In genomic region chr1:151596166-151596933, GRCh38 we compare ENCODE assay signal across 15 cellular contexts. TPM values are rescaled to one million over a fixed set of nuclear protein-coding genes. Genes with fewer than 3 reads are reported as not detected.
DNase-seq lines count a peak whose midpoint lies in the region; ATAC-seq, FAIRE-seq and TF ChIP-seq lines count a peak whose summit lies in the region.
"Had no signal": no experiment of that assay in that cellular context is flagged by ENCODE, and none has a peak within 500 bp of the region (broad histone marks: within the 10 kb centered on the region; RNA-seq: fewer than 3 reads in every experiment).

No MANE protein-coding gene starts in this region.

- H3K4me2 ChIP-seq in A549 (peak overlapping the region; percentile 60), astrocyte (ENCODE audit: low read length) (no peak overlapping the region)

- no peaks in the 10 kb centered on the region for H4K20me1 ChIP-seq in astrocyte (ENCODE audit: insufficient read depth, low read length)

- H3K27ac ChIP-seq in A549 (peak overlapping the region; percentile 70 to 73), astrocyte (ENCODE audit: low read depth, low read length) (no peak overlapping the region), kidney (ENCODE audit: low read depth in 2 of 2, low read length in 2 of 2) (peak overlapping the region; percentile 20 to 48)
- H3K27ac ChIP-seq: lower lobe of right lung had no signal

- POLR2A ChIA-PET in A549 (lab: Yijun Ruan, JAX), result interaction anchor here (0.9 to 1.0 kb wide), 2 partner anchors 16 to 85 kb away, joined by 3 to 4 read pairs; no protein-coding TSS in a partner anchor

- DNase-seq in A549 (ENCODE audit: low read depth in 1 of 2, low spot score in 1 of 2) (peak; percentile 49 to 88), LNCaP clone FGC (ENCODE audit: low read depth) (peak; percentile 78), astrocyte (ENCODE audit: low read depth) (peak; percentile 65), kidney (peak; percentile 77), T-helper 2 cell (no peak), NCI-H1048 (lab: John Stamatoyannopoulos, UW) (no peak), GM19238 (ENCODE audit: insufficient read length, low spot score) (no peak)
- DNase-seq: activated CD8-positive, alpha-beta memory T cell treated with anti-CD3 and anti-CD28 coated beads, Interleukin-2, amount 50 U/mL, for 4 hours; activated naive CD8-positive, alpha-beta T cell treated with anti-CD3 and anti-CD28 coated beads, Interleukin-2, amount 50 U/mL, for 24 hours; glutamatergic neuron; Kasumi-1; lower lobe of right lung; NCI-H2227 treated with DMSO at 0.1 percent for 48 hours had no signal

- intact Hi-C loops in kidney (cut with DNase I), result no loop called here

- peaks cover 6% of the 10 kb centered on the region; the same call in 1 of the 3 replicates for H3K9me3 ChIP-seq in A549
- no peaks in the 10 kb centered on the region for H3K9me3 ChIP-seq in astrocyte (ENCODE audit: insufficient read depth, low read depth, low read length)
- H3K9me3 ChIP-seq in kidney (ENCODE audit: control insufficient read depth in 1 of 2, low read length in 2 of 2), result no peaks in the 10 kb centered on the region
- H3K9me3 ChIP-seq: lower lobe of right lung had no signal

- TF ChIP-seq CTCF in A549 (IDR thresholded peaks at IDR 0.05) (no peak), LNCaP clone FGC (IDR thresholded peaks at IDR 0.05; ENCODE audit: control insufficient read depth, extremely low read depth, insufficient read depth) (no peak), astrocyte (IDR thresholded peaks at IDR 0.05; ENCODE audit: insufficient read depth, low read depth, low read length) (no peak), kidney (IDR thresholded peaks at IDR 0.05; ENCODE audit: borderline replicate concordance, extremely low read depth, insufficient read depth) (no peak)

- H3K9ac ChIP-seq in astrocyte (ENCODE audit: low read length), result no peak overlapping the region
- no peak overlapping the region for H3K9ac ChIP-seq in kidney (ENCODE audit: low read length in 2 of 2)

- H3K4me1 Mint-ChIP-seq in astrocyte (ENCODE audit: low read depth, unreplicated experiment), result peaks cover 12% of the 10 kb centered on the region

- FAIRE-seq in A549 (lab: Jason Lieb, UNC) (no peak), astrocyte (lab: Jason Lieb, UNC) (no peak), kidney (lab: Jason Lieb, UNC) (no peak)
- FAIRE-seq: GM18507 had no signal

- TF ChIP-seq POLR2A in A549 (IDR thresholded peaks at IDR 0.05; ENCODE audit: low read length), result no peak

- no peaks in the 10 kb centered on the region for H3K27me3 ChIP-seq in astrocyte (ENCODE audit: insufficient read depth, low read length)

- ATAC-seq in A549 (peak; percentile 78 to 90), HG02623 (IDR thresholded peaks at IDR 0.05; ENCODE audit: unreplicated experiment) (no peak)
- ATAC-seq: activated naive CD8-positive, alpha-beta T cell treated with anti-CD3 and anti-CD28 coated beads, Interleukin-2, amount 50 U/mL, for 24 hours had no signal

- 46% methylated on average over 4 of the region's 4 CpGs for WGBS in A549 (ENCODE audit: missing lambda C conversion rate)

- H3K4me3 Mint-ChIP-seq in astrocyte (ENCODE audit: unreplicated experiment), result no peak overlapping the region
- H3K4me3 Mint-ChIP-seq: activated naive CD8-positive, alpha-beta T cell treated with anti-CD3 and anti-CD28 coated beads, Interleukin-2, amount 50 U/mL, for 24 hours had no signal

- no peak overlapping the region for H3K4me3 ChIP-seq in A549
- H3K4me3 ChIP-seq in LNCaP clone FGC (ENCODE audit: low read depth, low read length), result no peak overlapping the region
- H3K4me3 ChIP-seq in astrocyte (ENCODE audit: insufficient read depth, low read depth, low read length), result no peak overlapping the region
- H3K4me3 ChIP-seq in kidney (ENCODE audit: low read length in 2 of 2), result no peak overlapping the region
- H3K4me3 ChIP-seq: lower lobe of right lung had no signal

- H3K79me2 ChIP-seq in astrocyte (ENCODE audit: insufficient read depth, low read length), result no peaks in the 10 kb centered on the region

- H3K27me3 Mint-ChIP-seq in astrocyte (ENCODE audit: low read depth, unreplicated experiment), result no peaks in the 10 kb centered on the region

- no peaks in the 10 kb centered on the region for H3K9me3 Mint-ChIP-seq in astrocyte (ENCODE audit: unreplicated experiment)
- H3K9me3 Mint-ChIP-seq: activated naive CD8-positive, alpha-beta T cell treated with anti-CD3 and anti-CD28 coated beads, Interleukin-2, amount 50 U/mL, for 24 hours had no signal

- H3K27ac Mint-ChIP-seq in astrocyte (ENCODE audit: unreplicated experiment), result peak overlapping the region; percentile 16
- H3K27ac Mint-ChIP-seq: activated naive CD8-positive, alpha-beta T cell treated with anti-CD3 and anti-CD28 coated beads, Interleukin-2, amount 50 U/mL, for 24 hours had no signal

- H3K36me3 ChIP-seq in astrocyte (ENCODE audit: insufficient read depth, low read length), result no peaks in the 10 kb centered on the region
- H3K36me3 ChIP-seq in kidney (ENCODE audit: control insufficient read depth in 1 of 2, insufficient read depth in 2 of 2, low read length in 2 of 2), result no peaks in the 10 kb centered on the region
- H3K36me3 ChIP-seq: lower lobe of right lung had no signal

- H3K36me3 Mint-ChIP-seq in astrocyte (ENCODE audit: low read depth, unreplicated experiment), result no peaks in the 10 kb centered on the region

- H3K4me1 ChIP-seq in A549 (peaks cover 27% of the 10 kb centered on the region), astrocyte (ENCODE audit: insufficient read depth, low read length) (peaks cover 3% of the 10 kb centered on the region), kidney (ENCODE audit: control insufficient read depth in 1 of 2, insufficient read depth in 1 of 2, low read depth in 1 of 2, low read length in 2 of 2) (peaks cover 6 to 7% of the 10 kb centered on the region in 2 donors)

- H2AFZ ChIP-seq in astrocyte (ENCODE audit: low read depth, low read length), result no peak overlapping the region

- TF ChIP-seq RAD21 in A549 (conservative IDR thresholded peaks at IDR 0.05 in 1 of 2, IDR thresholded peaks at IDR 0.05 in 1 of 2), result peak; percentile 1 to 38; a peak in 2 of 5 replicates

- CTCF ChIA-PET in A549 (lab: Yijun Ruan, JAX), result interaction anchor here (0.6 to 6.9 kb wide), 14 partner anchors 11 to 406 kb away, joined by 3 to 147 read pairs (median 5); partner anchors contain the start of gene SNX27

- TF ChIP-seq EP300 in A549 (IDR thresholded peaks at IDR 0.05), result peak in 1 of 2 experiments; percentile 64; a peak in 1 of 5 replicates

TF ChIP-seq in A549, 52 proteins besides CTCF, POLR2A, EP300 and RAD21 (continues in another document):
- TF ChIP-seq PHF8 (IDR thresholded peaks at IDR 0.05; ENCODE audit: borderline replicate concordance, low read depth) (no peak), NFE2L2 (conservative IDR thresholded peaks at IDR 0.05; ENCODE audit: low read length) (no peak), MYC (IDR thresholded peaks at IDR 0.05; ENCODE audit: borderline replicate concordance, low read length) (no peak), MAZ (IDR thresholded peaks at IDR 0.05; ENCODE audit: borderline replicate concordance, low read depth, low read length) (no peak), BHLHE40 (IDR thresholded peaks at IDR 0.05; ENCODE audit: low read depth, low read length) (no peak), E2F6 (IDR thresholded peaks at IDR 0.05; ENCODE audit: borderline replicate concordance, low read depth) (no peak), RNF2 (IDR thresholded peaks at IDR 0.05; ENCODE audit: borderline replicate concordance, low read depth) (no peak), RARB (CRISPR knock-in tag; IDR thresholded peaks at IDR 0.05) (no peak), CEBPB (IDR thresholded peaks at IDR 0.05) (peak in 1 of 2 experiments; percentile 31; a peak in 1 of 4 replicates), FOSL2 (IDR thresholded peaks at IDR 0.05) (0 out of 2 replicates have a peak, but pooled peaks have one; percentile 46), FOSL2 (CRISPR knock-in tag; IDR thresholded peaks at IDR 0.05) (peak; percentile 76), TP53 (CRISPR knock-in tag; IDR thresholded peaks at IDR 0.05) (no peak), SREBF2 (IDR thresholded peaks at IDR 0.05) (no peak), ZC3H11A (IDR thresholded peaks at IDR 0.05) (no peak), FOXS1 (CRISPR knock-in tag; IDR thresholded peaks at IDR 0.05) (no peak), MAFK (IDR thresholded peaks at IDR 0.05; ENCODE audit: partially characterized antibody) (peak; percentile 61)
- TF ChIP-seq, protein P1, sequence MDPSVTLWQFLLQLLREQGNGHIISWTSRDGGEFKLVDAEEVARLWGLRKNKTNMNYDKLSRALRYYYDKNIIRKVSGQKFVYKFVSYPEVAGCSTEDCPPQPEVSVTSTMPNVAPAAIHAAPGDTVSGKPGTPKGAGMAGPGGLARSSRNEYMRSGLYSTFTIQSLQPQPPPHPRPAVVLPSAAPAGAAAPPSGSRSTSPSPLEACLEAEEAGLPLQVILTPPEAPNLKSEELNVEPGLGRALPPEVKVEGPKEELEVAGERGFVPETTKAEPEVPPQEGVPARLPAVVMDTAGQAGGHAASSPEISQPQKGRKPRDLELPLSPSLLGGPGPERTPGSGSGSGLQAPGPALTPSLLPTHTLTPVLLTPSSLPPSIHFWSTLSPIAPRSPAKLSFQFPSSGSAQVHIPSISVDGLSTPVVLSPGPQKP (IDR thresholded peaks at IDR 0.05; ENCODE audit: low read depth, low read length), result no peak

RNA-seq across cellular contexts. Expression of gene SNX27, which starts 15.5 kb away (rescaled TPM):
- polyA plus RNA-seq in A549 (2011; rRNA removed), result 29.1 and 30.5 TPM in 2 replicates
- polyA plus RNA-seq in A549 (2012; cell fraction: cytosol; rRNA removed), result 8.9 and 11.6 TPM in 2 replicates
- polyA plus RNA-seq in A549 (2012; cell fraction: nucleus; rRNA removed), result 8.4 and 12.9 TPM in 2 replicates
- polyA plus RNA-seq in A549 (2017; fragmentation: RNase III; extraction: RNeasy Plus Mini Kit Qiagen cat#74134 plus additional on column Dnase treatment), result 11.0 to 13.6 TPM (median 12.8 TPM) in 3 replicates
- polyA minus RNA-seq in A549 (2011; rRNA and poly(A)+ RNA removed), result 39.5 and 44.8 TPM in 2 replicates
- total RNA-seq in astrocyte, result 53.1 and 54.5 TPM in 2 replicates
- total RNA-seq in kidney, result 46.3 TPM
- polyA plus RNA-seq in kidney (ENCODE audit: insufficient read depth, low read depth, low replicate concordance), result 13.5 TPM

RNA-seq across cellular contexts. Expression of gene TUFT1, which starts 56.2 kb away (rescaled TPM):
- polyA plus RNA-seq in A549 (2011; rRNA removed) (24.5 and 27.5 TPM in 2 replicates), A549 (2017; fragmentation: RNase III; extraction: RNeasy Plus Mini Kit Qiagen cat#74134 plus additional on column Dnase treatment) (21.1 to 31.1 TPM (median 26.7 TPM) in 3 replicates), kidney (ENCODE audit: insufficient read depth, low read depth, low replicate concordance) (8.9 TPM)
- polyA plus RNA-seq in A549 (2012; cell fraction: cytosol; rRNA removed), result 22.2 and 25.7 TPM in 2 replicates
- polyA plus RNA-seq in A549 (2012; cell fraction: nucleus; rRNA removed), result 27.5 and 41.8 TPM in 2 replicates
- polyA minus RNA-seq in A549 (2011; rRNA and poly(A)+ RNA removed), result 13.3 and 24.4 TPM in 2 replicates
- total RNA-seq in astrocyte (74.1 and 90.6 TPM in 2 replicates), kidney (12.9 TPM)

Comparison
In these comparisons a context has a peak if more than half of its experiments do, and no peak if none do; other contexts are left out.
1. DNase-seq: peak in A549 (2 of 2), LNCaP clone FGC (single experiment), astrocyte (single experiment) and kidney (single experiment); none in T-helper 2 cell (0 of 5), NCI-H1048 (single experiment) and GM19238 (single experiment).